Comparison of ENCODE assay signal across 19 cellular contexts in the genomic region with DNA sequence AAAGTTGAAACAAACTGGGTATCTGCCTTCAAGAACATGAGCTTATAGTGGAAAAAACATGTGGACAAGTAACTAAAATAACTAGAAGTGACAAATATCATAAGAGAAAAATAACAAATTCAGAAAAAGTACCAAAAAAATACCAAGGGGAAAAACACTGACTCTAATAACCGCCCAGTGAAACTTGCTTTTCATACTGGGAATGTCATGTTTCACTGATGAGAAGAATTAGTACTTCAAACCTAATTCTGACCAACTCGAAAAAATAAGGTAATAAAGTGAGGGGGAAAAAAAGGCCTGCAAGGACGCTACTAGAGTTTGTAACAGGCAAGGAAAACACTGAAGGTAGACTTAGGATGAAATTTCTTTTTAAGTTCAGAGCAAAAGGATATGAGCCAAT.
"Had no signal": no experiment of that assay in that cellular context is flagged by ENCODE, and none has a peak within 500 bp of the region (broad histone marks: within the 10 kb centered on the region; RNA-seq: fewer than 3 reads in every experiment).

No MANE protein-coding gene starts in this region.

- H3K4me1 Mint-ChIP-seq: activated CD4-positive, alpha-beta T cell treated with anti-CD3 and anti-CD28 coated beads, Interleukin-2, amount 10 ng/mL, durations not matched to agents 24 days and 14 days; activated naive CD4-positive, alpha-beta T cell treated with anti-CD3 and anti-CD28 coated beads, Interleukin-2, amount 50 U/mL, for 24 hours had no signal

- H3K27me3 ChIP-seq: ascending aorta, left lung, sigmoid colon, tibial artery had no signal

- DNase-seq: activated CD4-positive, alpha-beta T cell treated with anti-CD3 and anti-CD28 coated beads, Interleukin-2, amount 10 ng/mL, durations not matched to agents 24 days and 14 days; activated CD8-positive, alpha-beta T cell treated with anti-CD3 and anti-CD28 coated beads, Interleukin-2, amount 10 ng/mL, durations not matched to agents 7 days and 5 days; activated effector memory CD4-positive, alpha-beta T cell treated with Interleukin-2 at 50 U/mL for 16 hours; activated T-cell treated with anti-CD3 and anti-CD28 coated beads, Interleukin-2, amount 50 U/mL, for 24 hours; head of caudate nucleus; kidney; left lung; mammary epithelial cell; occipital lobe; posterior cingulate gyrus; sigmoid colon; stimulated activated CD8-positive, alpha-beta memory T cell treated with anti-CD3 and anti-CD28 coated beads, Interleukin-4, amount 100 ng/mL, for 48 hours; stimulated activated naive CD4-positive, alpha-beta T cell treated with Interleukin-2 at 50 U/mL for 16 hours; T-helper 9 cell; tibial artery had no signal

- H3K9me3 ChIP-seq: ascending aorta, sigmoid colon, tibial artery had no signal

- H3K27me3 Mint-ChIP-seq: activated CD4-positive, alpha-beta T cell treated with anti-CD3 and anti-CD28 coated beads, Interleukin-2, amount 10 ng/mL, durations not matched to agents 24 days and 14 days; activated naive CD4-positive, alpha-beta T cell treated with anti-CD3 and anti-CD28 coated beads, Interleukin-2, amount 50 U/mL, for 24 hours; activated T-cell treated with anti-CD3 and anti-CD28 coated beads, Interleukin-2, amount 50 U/mL, for 24 hours; central memory CD8-positive, alpha-beta T cell had no signal

- H3K4me1 ChIP-seq: ascending aorta, left lung, sigmoid colon, tibial artery had no signal

- H3K4me3 ChIP-seq: ascending aorta, coronary artery, left lung, sigmoid colon, tibial artery had no signal

- H3K4me3 Mint-ChIP-seq: activated CD4-positive, alpha-beta T cell treated with anti-CD3 and anti-CD28 coated beads, Interleukin-2, amount 10 ng/mL, durations not matched to agents 24 days and 14 days; activated CD8-positive, alpha-beta T cell treated with anti-CD3 and anti-CD28 coated beads, Interleukin-2, amount 10 ng/mL, durations not matched to agents 7 days and 5 days; activated naive CD4-positive, alpha-beta T cell treated with anti-CD3 and anti-CD28 coated beads, Interleukin-2, amount 50 U/mL, for 24 hours; activated T-cell treated with anti-CD3 and anti-CD28 coated beads, Interleukin-2, amount 50 U/mL, for 24 hours; central memory CD8-positive, alpha-beta T cell had no signal

- H3K9me3 Mint-ChIP-seq: activated CD4-positive, alpha-beta T cell treated with anti-CD3 and anti-CD28 coated beads, Interleukin-2, amount 10 ng/mL, durations not matched to agents 24 days and 14 days; activated naive CD4-positive, alpha-beta T cell treated with anti-CD3 and anti-CD28 coated beads, Interleukin-2, amount 50 U/mL, for 24 hours; central memory CD8-positive, alpha-beta T cell had no signal

- ATAC-seq: activated CD8-positive, alpha-beta T cell treated with anti-CD3 and anti-CD28 coated beads, Interleukin-2, amount 10 ng/mL, durations not matched to agents 7 days and 5 days; left lung had no signal

- H3K27ac Mint-ChIP-seq: activated CD4-positive, alpha-beta T cell treated with anti-CD3 and anti-CD28 coated beads, Interleukin-2, amount 10 ng/mL, durations not matched to agents 24 days and 14 days; activated CD8-positive, alpha-beta T cell treated with anti-CD3 and anti-CD28 coated beads, Interleukin-2, amount 10 ng/mL, durations not matched to agents 7 days and 5 days; activated naive CD4-positive, alpha-beta T cell treated with anti-CD3 and anti-CD28 coated beads, Interleukin-2, amount 50 U/mL, for 24 hours; activated T-cell treated with anti-CD3 and anti-CD28 coated beads, Interleukin-2, amount 50 U/mL, for 24 hours had no signal

- H3K27ac ChIP-seq: ascending aorta, coronary artery, left lung, sigmoid colon, tibial artery had no signal
